Comparison of ENCODE assay signal across 8 cellular contexts in genomic region chr11:720642-721346, GRCh38. TPM values are rescaled to one million over a fixed set of nuclear protein-coding genes. Genes with fewer than 3 reads are reported as not detected.
DNase-seq lines count a peak whose midpoint lies in the region; ATAC-seq and TF ChIP-seq lines count a peak whose summit lies in the region.

No MANE protein-coding gene starts in this region.

- no peak for TF ChIP-seq CTCF in right lobe of liver (IDR thresholded peaks at IDR 0.05)

- no peak overlapping the region for H3K27ac ChIP-seq in right lobe of liver

- TF ChIP-seq POLR2A in right lobe of liver (IDR thresholded peaks at IDR 0.05) = no peak

- H3K9me3 ChIP-seq in right lobe of liver = no peaks in the 10 kb centered on the region

- H3K4me3 ChIP-seq in right lobe of liver = no peak overlapping the region

- peaks cover 0 to 51% (median 8%) of the 10 kb centered on the region in 4 donors for H3K36me3 ChIP-seq in right lobe of liver

- no peaks in the 10 kb centered on the region for H3K4me1 ChIP-seq in right lobe of liver

- H3K27me3 ChIP-seq in right lobe of liver = no peaks in the 10 kb centered on the region

- ATAC-seq in right lobe of liver (peak in 3 of 4 donors; percentile 19 to 74 (median 21)), GM18907 (IDR thresholded peaks at IDR 0.05; ENCODE audit: unreplicated experiment) (no peak)

- DNase-seq in DMS53 treated with DMSO at 0.1 percent for 48 hours (lab: John Stamatoyannopoulos, UW; ENCODE audit: unreplicated experiment) (peak; percentile 60), NAMALWA (ENCODE audit: low spot score) (peak; percentile 55), activated T-helper 1 cell treated with Interleukin-2 at 50 U/mL for 16 hours (ENCODE audit: low read depth) (peak; percentile 38), right lobe of liver (peak in 2 of 3 donors; percentile 55 to 82), middle frontal gyrus (ENCODE audit: extremely low spot score, low spot score) (no peak), epidermal melanocyte (ENCODE audit: insufficient read length, low spot score) (no peak), GM03348 (ENCODE audit: low spot score) (no peak)

- 51% methylated on average over 24 of the region's 63 CpGs for WGBS in right lobe of liver (ENCODE audit: insufficient coverage, low coverage, low lambda C conversion rate, missing lambda C conversion rate)

- intact Hi-C loops in right lobe of liver (cut with DNase I) = loop anchor here (10.0 kb wide), 1 partner anchor 56 kb away; no protein-coding TSS in a partner anchor

RNA-seq across cellular contexts. Expression of gene EPS8L2, which starts 14.8 kb away (rescaled TPM):
- 100 to 1,000 TPM in 5 of 6 experiments, 10 to 100 TPM in 1; 95.8 to 184 (median 120) TPM for total RNA-seq in right lobe of liver

RNA-seq across cellular contexts. Expression of gene TMEM80, which starts 25.2 kb away (rescaled TPM):
- 10 to 100 TPM in 3 of 6 experiments, 1 to 10 TPM in 3; 6.9 to 15.5 (median 10.5) TPM for total RNA-seq in right lobe of liver

RNA-seq across cellular contexts. Expression of gene DEAF1, which starts 25.8 kb away (rescaled TPM):
- 10 to 100 TPM; 11.3 to 17.9 (median 14.0) TPM for total RNA-seq in right lobe of liver

RNA-seq across cellular contexts. Expression of gene TALDO1, which starts 26.5 kb away (rescaled TPM):
- total RNA-seq in right lobe of liver = 100 to 1,000 TPM; 102 to 184 (median 150) TPM

RNA-seq across cellular contexts. Expression of gene GATD1, which starts 56.5 kb away (rescaled TPM):
- total RNA-seq in right lobe of liver = 10 to 100 TPM; 15.8 to 31.9 (median 27.7) TPM

Comparison
In these comparisons a context has a peak if more than half of its experiments do, and no peak if none do; other contexts are left out.
1. DNase-seq: peak in DMS53 treated with DMSO at 0.1 percent for 48 hours (single experiment), NAMALWA (single experiment), activated T-helper 1 cell treated with Interleukin-2 at 50 U/mL for 16 hours (single experiment) and right lobe of liver (2 of 3); none in middle frontal gyrus (single experiment), epidermal melanocyte (single experiment) and GM03348 (single experiment).